ENCODE assay signal across 8 cellular contexts in genomic region chr16:25988882-25989281, GRCh38.
"Had no signal": no experiment of that assay in that cellular context is flagged by ENCODE, and none has a peak within 500 bp of the region (broad histone marks: within the 10 kb centered on the region; RNA-seq: fewer than 3 reads in every experiment).

No MANE protein-coding gene starts in this region.

- H3K4me2 ChIP-seq: GM23338 had no signal

- H3K27me3 Mint-ChIP-seq: IgD-negative memory B cell had no signal

- ATAC-seq: GM23338, HCT116, HepG2 had no signal

- FAIRE-seq: HepG2 had no signal

- H3K4me3 ChIP-seq: GM23338, HAP-1 had no signal

- H3K4me1 ChIP-seq: HAP-1 had no signal

- H3K4me3 Mint-ChIP-seq: GM23338, HFFc6, IgD-negative memory B cell had no signal

- H2AFZ ChIP-seq: GM23338 had no signal

- H3K27ac ChIP-seq: HL-60 had no signal

- DNase-seq: HFFc6, KBM-7 had no signal

- H3K36me3 ChIP-seq: HAP-1 had no signal

- H3K27ac Mint-ChIP-seq: GM23338, HFFc6, IgD-negative memory B cell had no signal

- H3K9me3 ChIP-seq: HAP-1 had no signal
